ENCODE assay signal across 13 cellular contexts in genomic region chr3:11226042-11226370, GRCh38. TPM values are rescaled to one million over a fixed set of nuclear protein-coding genes. Genes with fewer than 3 reads are reported as not detected.
DNase-seq lines count a peak whose midpoint lies in the region; ATAC-seq, FAIRE-seq and TF ChIP-seq lines count a peak whose summit lies in the region.
"Had no signal": no experiment of that assay in that cellular context is flagged by ENCODE, and none has a peak within 500 bp of the region (broad histone marks: within the 10 kb centered on the region; RNA-seq: fewer than 3 reads in every experiment).

No MANE protein-coding gene starts in this region.

- intact Hi-C loops in cardiac septum (cut with DNase I), result no loop called here
- intact Hi-C loops in uterus (cut with DNase I; ENCODE audit: low total_unique reads), result no loop called here

- ATAC-seq in GM21381 (IDR thresholded peaks at IDR 0.05; ENCODE audit: unreplicated experiment), result no peak
- no peak for ATAC-seq in HG02763 (IDR thresholded peaks at IDR 0.05; ENCODE audit: unreplicated experiment)

- no peaks in the 10 kb centered on the region for H3K36me3 ChIP-seq in right atrium auricular region
- no peaks in the 10 kb centered on the region for H3K36me3 ChIP-seq in muscle layer of colon (ENCODE audit: insufficient read depth, low read length)
- H3K36me3 ChIP-seq in uterus, result no peaks in the 10 kb centered on the region
- H3K36me3 ChIP-seq: right lobe of liver had no signal

- no peaks in the 10 kb centered on the region for H3K27me3 ChIP-seq in right atrium auricular region
- no peaks in the 10 kb centered on the region for H3K27me3 ChIP-seq in muscle layer of colon (ENCODE audit: control insufficient read depth in 1 of 2, insufficient read depth in 2 of 2, low read length in 2 of 2)
- H3K27me3 ChIP-seq in uterus, result no peaks in the 10 kb centered on the region
- H3K27me3 ChIP-seq: right lobe of liver had no signal

- H3K9me3 ChIP-seq in right atrium auricular region, result no peaks in the 10 kb centered on the region
- H3K9me3 ChIP-seq in muscle layer of colon (ENCODE audit: low read length), result no peaks in the 10 kb centered on the region
- H3K9me3 ChIP-seq in uterus, result no peaks in the 10 kb centered on the region
- H3K9me3 ChIP-seq: right lobe of liver had no signal

- H3K9ac ChIP-seq in muscle layer of colon (ENCODE audit: low read length), result no peak overlapping the region

- H3K4me3 ChIP-seq in right atrium auricular region (peak overlapping the region in 1 of 2 donors; percentile 22), cardiac fibroblast (replicated peaks in 1 of 2; ENCODE audit: low read depth in 2 of 2, low read length in 2 of 2) (peak overlapping the region; percentile 13 to 50), muscle layer of colon (ENCODE audit: low read depth in 1 of 2, low read length in 2 of 2) (no peak overlapping the region), uterus (no peak overlapping the region)
- H3K4me3 ChIP-seq: right lobe of liver had no signal

- no peaks in the 10 kb centered on the region for H3K4me1 ChIP-seq in right atrium auricular region
- H3K4me1 ChIP-seq in muscle layer of colon (ENCODE audit: insufficient read depth, low read length), result peaks cover 9% of the 10 kb centered on the region
- no peaks in the 10 kb centered on the region for H3K4me1 ChIP-seq in uterus
- H3K4me1 ChIP-seq: right lobe of liver had no signal

- H3K27ac ChIP-seq in right atrium auricular region (peak overlapping the region; percentile 54 to 71), muscle layer of colon (ENCODE audit: low read depth, low read length) (peak overlapping the region; percentile 24), uterus (peak overlapping the region; percentile 52 to 73)

- DNase-seq in right atrium auricular region (ENCODE audit: low spot score), result no peak
- no peak for DNase-seq in cardiac septum (ENCODE audit: low spot score)
- no peak for DNase-seq in cardiac fibroblast (ENCODE audit: low read depth in 2 of 2)
- no peak for DNase-seq in uterus
- DNase-seq in urothelium cell line (ENCODE audit: low spot score), result no peak
- DNase-seq: CD4-positive, CD25-positive, alpha-beta regulatory T cell; NCI-H1417; right lobe of liver; stimulated activated naive CD4-positive, alpha-beta T cell had no signal

- no peak for TF ChIP-seq POLR2A in uterus (IDR thresholded peaks at IDR 0.05)

- FAIRE-seq in urothelium cell line (lab: Jason Lieb, UNC), result no peak
- FAIRE-seq: GM12891 had no signal

- TF ChIP-seq CTCF in right atrium auricular region (IDR thresholded peaks at IDR 0.05) (no peak), cardiac fibroblast (IDR thresholded peaks at IDR 0.05; ENCODE audit: low read depth, low read length) (no peak), uterus (IDR thresholded peaks at IDR 0.05) (no peak)

RNA-seq across cellular contexts. Expression of gene ATG7, which starts 46.2 kb away (rescaled TPM):
- 10 to 100 TPM; 15.2 to 23.8 TPM for total RNA-seq in right atrium auricular region
- 15.5 TPM for total RNA-seq in cardiac septum
- total RNA-seq in uterus, result 100 to 1,000 TPM in 2 of 4 donors, 10 to 100 TPM in 2; 54.8 to 126 (median 100) TPM

Comparison
In these comparisons a context has a peak if more than half of its experiments do, and no peak if none do; other contexts are left out.
1. H3K4me3 ChIP-seq: peak in cardiac fibroblast (2 of 2); none in muscle layer of colon (0 of 2) and uterus (0 of 2).
2. Peak in every context shown above with its lines, with median percentiles within 50 percentile points of each other: H3K27ac ChIP-seq.